In the genomic region with DNA sequence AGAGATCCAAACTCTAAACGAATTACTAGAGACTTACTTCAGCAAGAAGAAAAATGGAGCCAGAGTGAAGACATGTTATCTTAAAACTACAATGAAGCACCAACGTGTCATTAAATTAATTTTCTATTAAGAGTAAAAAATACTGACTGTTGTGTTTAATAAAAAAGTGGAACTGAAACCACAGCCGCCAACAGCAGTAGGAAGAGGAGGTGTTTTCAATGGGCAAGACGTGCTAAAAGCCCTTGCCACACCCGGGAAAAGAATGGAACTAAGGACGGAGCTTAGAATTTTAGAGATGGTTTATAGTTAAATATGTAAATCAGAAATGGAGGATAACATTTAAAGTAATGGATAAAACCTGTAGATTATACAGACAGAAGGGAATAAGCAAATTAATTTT, we compare ENCODE assay signal across 22 cellular contexts.
"Had no signal": no experiment of that assay in that cellular context is flagged by ENCODE, and none has a peak within 500 bp of the region (broad histone marks: within the 10 kb centered on the region; RNA-seq: fewer than 3 reads in every experiment).

No MANE protein-coding gene starts in this region.

- DNase-seq: IMR-90, Karpas-422, KG1, NCI-H1048, NCI-H1105, NCI-H1417 treated with DMSO at 0.1 percent for 48 hours, NCI-H146, NCI-H1694 treated with DMSO at 0.1 percent for 48 hours, NCI-H1930, NCI-H2081, NCI-H2107, NCI-H2227 treated with DMSO at 0.1 percent for 48 hours, NCI-H524, NCI-H526 treated with DMSO at 0.1 percent for 48 hours, NCI-H748 treated with DMSO at 0.1 percent for 48 hours, SHP77, T-helper 1 cell, T-helper 17 cell had no signal

- H3K27ac ChIP-seq: RWPE1 had no signal

- ATAC-seq: HepG2, SK-N-SH treated with all-trans-retinoic acid at 6 μM for 48 hours, T-helper 17 cell had no signal

- FAIRE-seq: HepG2, RCC 7860 had no signal
